Comparison of ENCODE assay signal across 1 cellular context in genomic region chr1:43625063-43625780, GRCh38.
TF ChIP-seq lines count a peak whose summit lies in the region.

No MANE protein-coding gene starts in this region.

TF ChIP-seq in HepG2, 621 proteins besides CTCF, POLR2A, EP300 and RAD21 (continued from another document):
- peak; percentile 8; the same call in 1 of the 2 replicates for TF ChIP-seq ZNF687 (CRISPR knock-in tag; IDR thresholded peaks at IDR 0.05)
